11 cellular contexts compared by ENCODE assay signal in genomic region chr4:15755781-15756180, GRCh38.
DNase-seq lines count a peak whose midpoint lies in the region; ATAC-seq and FAIRE-seq lines count a peak whose summit lies in the region.
"Had no signal": no experiment of that assay in that cellular context is flagged by ENCODE, and none has a peak within 500 bp of the region (broad histone marks: within the 10 kb centered on the region; RNA-seq: fewer than 3 reads in every experiment).

No MANE protein-coding gene starts in this region.

- no peak for FAIRE-seq in HTR-8/SVneo (lab: Jason Lieb, UNC)

- no peak for DNase-seq in effector memory CD4-positive, alpha-beta T cell
- no peak for DNase-seq in hepatic stellate cell (ENCODE audit: low spot score)
- DNase-seq in NCI-H2171 treated with DMSO at 0.1 percent for 48 hours (lab: John Stamatoyannopoulos, UW) = no peak
- DNase-seq in medulla oblongata (ENCODE audit: extremely low spot score) = no peak
- no peak for DNase-seq in HTR-8/SVneo (ENCODE audit: insufficient read length, low spot score)
- DNase-seq: NCI-H1417, upper lobe of right lung had no signal

- H3K9me3 ChIP-seq in effector memory CD4-positive, alpha-beta T cell (ENCODE audit: control insufficient read depth, low read length) = no peaks in the 10 kb centered on the region
- H3K9me3 ChIP-seq: esophagus muscularis mucosa, upper lobe of right lung had no signal

- no peaks in the 10 kb centered on the region for H3K27me3 ChIP-seq in effector memory CD4-positive, alpha-beta T cell (replicated peaks; ENCODE audit: control insufficient read depth, insufficient read depth, low read length, poor library complexity, severe bottlenecking)
- H3K27me3 ChIP-seq: esophagus muscularis mucosa, upper lobe of right lung had no signal

- ATAC-seq in GM18867 (IDR thresholded peaks at IDR 0.05; ENCODE audit: unreplicated experiment) (peak; percentile 15), GM21529 (IDR thresholded peaks at IDR 0.05; ENCODE audit: unreplicated experiment) (peak; percentile 8), HG03521 (IDR thresholded peaks at IDR 0.05; ENCODE audit: unreplicated experiment) (peak; percentile 3)

- peaks cover 24% of the 10 kb centered on the region for H3K4me1 ChIP-seq in effector memory CD4-positive, alpha-beta T cell (ENCODE audit: control insufficient read depth, insufficient read depth, low read length, poor library complexity, severe bottlenecking)
- H3K4me1 ChIP-seq: upper lobe of right lung had no signal

- H3K4me3 ChIP-seq in effector memory CD4-positive, alpha-beta T cell (ENCODE audit: insufficient read depth, low read depth, low read length, poor library complexity, severe bottlenecking) = no peak overlapping the region
- H3K4me3 ChIP-seq: esophagus muscularis mucosa, upper lobe of right lung had no signal

- no peaks in the 10 kb centered on the region for H3K36me3 ChIP-seq in effector memory CD4-positive, alpha-beta T cell (ENCODE audit: control insufficient read depth, insufficient read depth, low read length)
- H3K36me3 ChIP-seq: esophagus muscularis mucosa, upper lobe of right lung had no signal

- peak overlapping the region; percentile 6 for H3K27ac ChIP-seq in effector memory CD4-positive, alpha-beta T cell (ENCODE audit: insufficient read depth, low read length, poor library complexity, severe bottlenecking)
- H3K27ac ChIP-seq: esophagus muscularis mucosa, upper lobe of right lung had no signal
